Comparison of ENCODE assay signal across 6 cellular contexts in the genomic region with DNA sequence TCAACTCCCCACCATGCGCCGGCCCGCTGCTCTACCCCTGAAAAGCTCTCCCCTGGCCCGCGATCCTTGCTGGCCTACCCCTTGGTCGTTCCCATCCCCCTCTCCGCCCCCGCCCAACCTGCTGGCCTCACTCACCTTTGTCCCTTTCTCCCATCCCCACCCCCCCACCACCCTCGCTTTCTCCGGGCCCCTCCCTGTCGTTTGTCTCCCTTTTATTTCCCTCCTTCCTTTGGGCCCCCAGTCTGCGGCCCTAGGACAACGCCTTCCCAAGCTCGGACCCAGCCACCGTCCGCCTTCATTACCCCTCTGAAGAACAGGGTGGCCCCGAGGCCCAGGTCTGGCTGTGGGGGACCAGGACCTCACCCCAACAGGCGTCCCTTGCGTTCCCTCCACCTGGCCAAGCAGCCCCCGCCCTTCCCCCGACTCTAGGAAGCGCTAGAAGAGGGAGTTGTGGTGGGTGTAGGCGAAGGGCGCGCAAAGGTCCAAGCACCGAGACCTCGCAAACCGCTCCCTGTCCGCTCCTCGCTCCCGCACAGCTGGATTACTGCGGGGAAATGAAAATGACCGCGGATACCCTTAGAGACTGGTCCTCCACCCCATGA. TPM values are rescaled to one million over a fixed set of nuclear protein-coding genes. Genes with fewer than 3 reads are reported as not detected.
DNase-seq lines count a peak whose midpoint lies in the region; ATAC-seq, FAIRE-seq and TF ChIP-seq lines count a peak whose summit lies in the region.

No MANE protein-coding gene starts in this region.

- peaks cover 48% of the 10 kb centered on the region for H3K4me1 Mint-ChIP-seq in astrocyte (ENCODE audit: low read depth, unreplicated experiment)
- peaks cover 34 to 78% (median 56%) of the 10 kb centered on the region in 3 donors for H3K4me1 Mint-ChIP-seq in naive B cell

- peak overlapping the region; percentile 49 for H3K27ac ChIP-seq in DOHH2 (ENCODE audit: low read depth, low read length)
- H3K27ac ChIP-seq in astrocyte (ENCODE audit: low read depth, low read length), result no peak overlapping the region

- no peaks in the 10 kb centered on the region for H3K36me3 ChIP-seq in DOHH2 (ENCODE audit: control insufficient read depth, low read length)
- no peaks in the 10 kb centered on the region for H3K36me3 ChIP-seq in astrocyte (ENCODE audit: insufficient read depth, low read length)

- H3K27me3 ChIP-seq in DOHH2 (ENCODE audit: control insufficient read depth, low read length), result no peaks in the 10 kb centered on the region
- H3K27me3 ChIP-seq in astrocyte (ENCODE audit: insufficient read depth, low read length), result no peaks in the 10 kb centered on the region

- no peak for DNase-seq in astrocyte (ENCODE audit: low read depth)
- DNase-seq in naive B cell, result no peak
- no peak for DNase-seq in germinal center (ENCODE audit: low spot score)
- no peak for DNase-seq in NCI-H2081 (lab: John Stamatoyannopoulos, UW)
- DNase-seq in NCI-H446 (lab: John Stamatoyannopoulos, UW), result no peak

- peaks cover 83% of the 10 kb centered on the region for H3K4me1 ChIP-seq in DOHH2 (ENCODE audit: control insufficient read depth, low read length)
- H3K4me1 ChIP-seq in astrocyte (ENCODE audit: insufficient read depth, low read length), result peaks cover 27% of the 10 kb centered on the region

- H2AFZ ChIP-seq in astrocyte (ENCODE audit: low read depth, low read length), result peak overlapping the region; percentile 83

- peak overlapping the region; percentile 64 for H3K9ac ChIP-seq in astrocyte (ENCODE audit: low read length)

- H3K36me3 Mint-ChIP-seq in astrocyte (ENCODE audit: low read depth, unreplicated experiment) (no peaks in the 10 kb centered on the region), naive B cell (no peaks in the 10 kb centered on the region)

- H3K27ac Mint-ChIP-seq in astrocyte (ENCODE audit: unreplicated experiment), result peak overlapping the region; percentile 99
- peak overlapping the region in 5 of 6 donors; percentile 47 to 87 (median 69) for H3K27ac Mint-ChIP-seq in naive B cell

- ATAC-seq in naive B cell (ENCODE audit: low read depth in 2 of 2), result no peak

- H3K27me3 Mint-ChIP-seq in astrocyte (ENCODE audit: low read depth, unreplicated experiment) (no peaks in the 10 kb centered on the region), naive B cell (no peaks in the 10 kb centered on the region)

- no peaks in the 10 kb centered on the region for H4K20me1 ChIP-seq in DOHH2 (ENCODE audit: control insufficient read depth, insufficient read depth, low read depth, low read length)
- H4K20me1 ChIP-seq in astrocyte (ENCODE audit: insufficient read depth, low read length), result no peaks in the 10 kb centered on the region

- H3K4me3 ChIP-seq in DOHH2 (ENCODE audit: low read length) (peak overlapping the region; percentile 73), astrocyte (ENCODE audit: insufficient read depth, low read depth, low read length) (peak overlapping the region; percentile 20)

- H3K4me3 Mint-ChIP-seq in astrocyte (ENCODE audit: unreplicated experiment) (no peak overlapping the region), naive B cell (peak overlapping the region; percentile 73 to 94 (median 88))

- H3K9me3 Mint-ChIP-seq in astrocyte (ENCODE audit: unreplicated experiment), result no peaks in the 10 kb centered on the region
- no peaks in the 10 kb centered on the region for H3K9me3 Mint-ChIP-seq in naive B cell

- H3K9me3 ChIP-seq in DOHH2 (ENCODE audit: control insufficient read depth, insufficient read depth, low read length), result no peaks in the 10 kb centered on the region
- no peaks in the 10 kb centered on the region for H3K9me3 ChIP-seq in astrocyte (ENCODE audit: insufficient read depth, low read depth, low read length)

- H3K4me2 ChIP-seq in DOHH2 (ENCODE audit: low read length), result peak overlapping the region; percentile 92
- peak overlapping the region; percentile 80 for H3K4me2 ChIP-seq in astrocyte (ENCODE audit: low read length)

- H3K79me2 ChIP-seq in DOHH2 (ENCODE audit: control insufficient read depth, low read length), result 0 out of 2 replicates have a peak, but pooled peaks cover 3% of the 10 kb centered on the region
- H3K79me2 ChIP-seq in astrocyte (ENCODE audit: insufficient read depth, low read length), result no peaks in the 10 kb centered on the region

- no peak for FAIRE-seq in astrocyte (lab: Jason Lieb, UNC)

- peaks cover 28% of the 10 kb centered on the region for H3F3A ChIP-seq in DOHH2 (ENCODE audit: control insufficient read depth, insufficient read depth)

- no peaks in the 10 kb centered on the region for H3K9me2 ChIP-seq in DOHH2 (replicated peaks; ENCODE audit: control insufficient read depth, low read length)

- TF ChIP-seq CTCF in DOHH2 (IDR thresholded peaks at IDR 0.05; ENCODE audit: low read depth, low read length, poor library complexity, severe bottlenecking) (no peak), astrocyte (IDR thresholded peaks at IDR 0.05; ENCODE audit: insufficient read depth, low read depth, low read length) (no peak)

RNA-seq across cellular contexts. Expression of gene SLC7A7, which starts 6.9 kb away (rescaled TPM):
- 13.3 and 14.3 TPM in 2 replicates for total RNA-seq in astrocyte
- 10 to 100 TPM; 16.2 to 78.3 (median 28.7) TPM for polyA plus RNA-seq in naive B cell (ENCODE audit: low read depth in 6 of 6)

RNA-seq across cellular contexts. Expression of gene MRPL52, which starts 7.6 kb away (rescaled TPM):
- 169 and 182 TPM in 2 replicates for total RNA-seq in astrocyte
- 100 to 1,000 TPM in 5 of 6 donors, 10 to 100 TPM in 1; 75.0 to 232 (median 186) TPM for polyA plus RNA-seq in naive B cell (ENCODE audit: low read depth in 6 of 6)

RNA-seq across cellular contexts. Expression of gene MMP14, which starts 14.3 kb away (rescaled TPM):
- 911 and 1,063 TPM in 2 replicates for total RNA-seq in astrocyte
- not detected for polyA plus RNA-seq in naive B cell (ENCODE audit: low read depth in 6 of 6)

RNA-seq across cellular contexts. Expression of gene LRP10, which starts 49.4 kb away (rescaled TPM):
- total RNA-seq in astrocyte, result 142 and 157 TPM in 2 replicates
- polyA plus RNA-seq in naive B cell (ENCODE audit: low read depth in 6 of 6), result 100 to 1,000 TPM in 3 of 6 donors, 10 to 100 TPM in 3; 72.7 to 125 (median 92.6) TPM

RNA-seq across cellular contexts. Expression of gene OXA1L, which starts 55.6 kb away (rescaled TPM):
- 81.2 and 82.8 TPM in 2 replicates for total RNA-seq in astrocyte
- 10 to 100 TPM; 56.9 to 83.5 (median 74.4) TPM for polyA plus RNA-seq in naive B cell (ENCODE audit: low read depth in 6 of 6)
